ENCODE assay signal across 32 cellular contexts in the genomic region with DNA sequence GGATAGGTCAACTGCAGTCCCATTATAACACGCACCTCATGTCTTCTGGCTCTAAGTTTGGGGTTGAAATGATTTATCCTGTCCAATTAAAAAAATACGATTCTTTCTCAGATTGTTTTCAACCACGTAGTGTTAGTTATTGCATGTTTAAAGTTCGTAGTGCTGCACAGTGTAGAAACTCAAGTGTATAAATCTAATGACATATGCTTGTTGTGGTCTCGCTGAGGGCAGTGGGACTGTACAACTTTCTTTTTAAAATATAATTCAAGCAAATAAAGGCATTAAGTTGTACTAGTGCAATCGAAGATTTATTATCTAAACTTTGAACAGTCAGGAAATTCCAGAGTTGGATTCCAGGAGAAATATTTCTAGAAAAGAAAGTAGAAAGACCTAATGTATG.
"Had no signal": no experiment of that assay in that cellular context is flagged by ENCODE, and none has a peak within 500 bp of the region (broad histone marks: within the 10 kb centered on the region; RNA-seq: fewer than 3 reads in every experiment).

No MANE protein-coding gene starts in this region.

- H3K4me3 ChIP-seq: adrenal gland, ascending aorta, breast epithelium, cardiac muscle cell, colonic mucosa, esophagus muscularis mucosa, gastroesophageal sphincter had no signal

- H3K4me1 ChIP-seq: adrenal gland, ascending aorta, breast epithelium, colonic mucosa, esophagus muscularis mucosa, gastroesophageal sphincter had no signal

- H3K27ac Mint-ChIP-seq: activated CD4-positive, alpha-beta memory T cell treated with anti-CD3 and anti-CD28 coated beads for 36 hours; activated CD4-positive, alpha-beta T cell treated with anti-CD3 and anti-CD28 coated beads for 36 hours; activated CD4-positive, alpha-beta T cell treated with anti-CD3 and anti-CD28 coated beads, Interleukin-2, amount 10 ng/mL, durations not matched to agents 24 days and 14 days; activated CD8-positive, alpha-beta memory T cell treated with anti-CD3 and anti-CD28 coated beads, Interleukin-2, amount 10 ng/mL, durations not matched to agents 7 days and 5 days; activated CD8-positive, alpha-beta T cell treated with anti-CD3 and anti-CD28 coated beads, Interleukin-2, amount 10 ng/mL, durations not matched to agents 7 days and 5 days; activated naive CD4-positive, alpha-beta T cell treated with anti-CD3 and anti-CD28 coated beads for 36 hours; activated naive CD4-positive, alpha-beta T cell treated with anti-CD3 and anti-CD28 coated beads, Interleukin-2, amount 50 U/mL, for 24 hours; activated naive CD8-positive, alpha-beta T cell treated with anti-CD3 and anti-CD28 coated beads for 36 hours; activated naive CD8-positive, alpha-beta T cell treated with anti-CD3 and anti-CD28 coated beads, Interleukin-2, amount 50 U/mL, for 24 hours; activated T-helper 1 cell treated with anti-CD3 and anti-CD28 coated beads, Interleukin-12 subunit alpha, Interleukin-12 subunit beta, Interleukin-2, Interleukin-4 antibody, amounts not matched to agents 30 ng/mL and 10 ng/mL and 1 ng/mL, durations not matched to agents 14 hours and 24 hours and 36 hours; activated T-helper 2 cell treated with anti-CD3 and anti-CD28 coated beads, Interferon-gamma antibody, Interleukin-2, Interleukin-4, amounts not matched to agents 10 μg/mL and 5 μg/mL and 100 μg/mL, durations not matched to agents 14 hours and 24 hours and 36 hours; brain; T-helper 17 cell had no signal

- H3K27me3 Mint-ChIP-seq: activated naive CD8-positive, alpha-beta T cell treated with anti-CD3 and anti-CD28 coated beads, Interleukin-2, amount 50 U/mL, for 24 hours had no signal

- H3K27me3 ChIP-seq: adrenal gland, ascending aorta, breast epithelium, cardiac muscle cell, colonic mucosa, esophagus muscularis mucosa, gastroesophageal sphincter had no signal

- H3K9me3 ChIP-seq: adrenal gland, ascending aorta, breast epithelium, colonic mucosa, esophagus muscularis mucosa, gastroesophageal sphincter had no signal

- DNase-seq: activated CD4-positive, alpha-beta memory T cell treated with anti-CD3 and anti-CD28 coated beads for 36 hours; activated CD4-positive, alpha-beta T cell treated with anti-CD3 and anti-CD28 coated beads for 36 hours; activated CD4-positive, alpha-beta T cell treated with anti-CD3 and anti-CD28 coated beads, Interleukin-2, amount 10 ng/mL, durations not matched to agents 24 days and 14 days; activated CD4-positive, CD25-positive, alpha-beta regulatory T cell; activated CD4-positive, CD25-positive, alpha-beta regulatory T cell treated with anti-CD3 and anti-CD28 coated beads, Interleukin-2, amount 50 U/mL, for 72 hours; activated CD8-positive, alpha-beta memory T cell treated with anti-CD3 and anti-CD28 coated beads, Interleukin-2, amount 10 ng/mL, durations not matched to agents 7 days and 5 days; activated CD8-positive, alpha-beta memory T cell treated with anti-CD3 and anti-CD28 coated beads, Interleukin-2, amount 50 U/mL, for 4 hours; activated CD8-positive, alpha-beta T cell treated with anti-CD3 and anti-CD28 coated beads, Interleukin-2, amount 10 ng/mL, durations not matched to agents 7 days and 5 days; activated effector memory CD4-positive, alpha-beta T cell treated with anti-CD3 and anti-CD28 coated beads, Interleukin-2, amount 50 U/mL, for 16 hours; activated naive CD4-positive, alpha-beta T cell treated with anti-CD3 and anti-CD28 coated beads for 36 hours; activated naive CD8-positive, alpha-beta T cell treated with anti-CD3 and anti-CD28 coated beads for 36 hours; activated naive CD8-positive, alpha-beta T cell treated with anti-CD3 and anti-CD28 coated beads, Interleukin-2, amount 50 U/mL, for 24 hours; activated T-cell treated with anti-CD3 and anti-CD28 coated beads, Interleukin-2, amount 50 U/mL, for 1 hour; activated T-cell treated with anti-CD3 and anti-CD28 coated beads, Interleukin-2, amount 50 U/mL, for 48 hours; adrenal gland; central memory CD4-positive, alpha-beta T cell; cerebellar nuclear complex; colonic mucosa; effector CD8-positive, alpha-beta T cell; erythroblast; foreskin melanocyte; T-helper 1 cell; T-helper 17 cell had no signal

- H3K4me1 Mint-ChIP-seq: activated CD4-positive, alpha-beta T cell treated with anti-CD3 and anti-CD28 coated beads for 36 hours; activated CD4-positive, alpha-beta T cell treated with anti-CD3 and anti-CD28 coated beads, Interleukin-2, amount 10 ng/mL, durations not matched to agents 24 days and 14 days; activated CD8-positive, alpha-beta memory T cell treated with anti-CD3 and anti-CD28 coated beads, Interleukin-2, amount 10 ng/mL, durations not matched to agents 7 days and 5 days; activated naive CD4-positive, alpha-beta T cell treated with anti-CD3 and anti-CD28 coated beads, Interleukin-2, amount 50 U/mL, for 24 hours; activated naive CD8-positive, alpha-beta T cell treated with anti-CD3 and anti-CD28 coated beads for 36 hours; activated naive CD8-positive, alpha-beta T cell treated with anti-CD3 and anti-CD28 coated beads, Interleukin-2, amount 50 U/mL, for 24 hours; brain; T-helper 17 cell had no signal

- H3K36me3 ChIP-seq: adrenal gland, ascending aorta, breast epithelium, cardiac muscle cell, colonic mucosa, esophagus muscularis mucosa, gastroesophageal sphincter had no signal

- H3K4me3 Mint-ChIP-seq: activated CD4-positive, alpha-beta memory T cell treated with anti-CD3 and anti-CD28 coated beads for 36 hours; activated CD4-positive, alpha-beta T cell treated with anti-CD3 and anti-CD28 coated beads for 36 hours; activated CD4-positive, alpha-beta T cell treated with anti-CD3 and anti-CD28 coated beads, Interleukin-2, amount 10 ng/mL, durations not matched to agents 24 days and 14 days; activated CD8-positive, alpha-beta memory T cell treated with anti-CD3 and anti-CD28 coated beads, Interleukin-2, amount 10 ng/mL, durations not matched to agents 7 days and 5 days; activated CD8-positive, alpha-beta T cell treated with anti-CD3 and anti-CD28 coated beads, Interleukin-2, amount 10 ng/mL, durations not matched to agents 7 days and 5 days; activated naive CD4-positive, alpha-beta T cell treated with anti-CD3 and anti-CD28 coated beads for 36 hours; activated naive CD4-positive, alpha-beta T cell treated with anti-CD3 and anti-CD28 coated beads, Interleukin-2, amount 50 U/mL, for 24 hours; activated naive CD8-positive, alpha-beta T cell treated with anti-CD3 and anti-CD28 coated beads for 36 hours; activated naive CD8-positive, alpha-beta T cell treated with anti-CD3 and anti-CD28 coated beads, Interleukin-2, amount 50 U/mL, for 24 hours; activated T-helper 1 cell treated with anti-CD3 and anti-CD28 coated beads, Interleukin-12 subunit alpha, Interleukin-12 subunit beta, Interleukin-2, Interleukin-4 antibody, amounts not matched to agents 30 ng/mL and 10 ng/mL and 1 ng/mL, durations not matched to agents 14 hours and 24 hours and 36 hours; brain; T-helper 17 cell had no signal

- H3K27ac ChIP-seq: adrenal gland, ascending aorta, breast epithelium, cardiac muscle cell, colonic mucosa, esophagus muscularis mucosa, gastroesophageal sphincter had no signal

- H3K9me3 Mint-ChIP-seq: activated CD4-positive, alpha-beta memory T cell treated with anti-CD3 and anti-CD28 coated beads for 36 hours; activated CD4-positive, alpha-beta T cell treated with anti-CD3 and anti-CD28 coated beads, Interleukin-2, amount 10 ng/mL, durations not matched to agents 24 days and 14 days; activated naive CD4-positive, alpha-beta T cell treated with anti-CD3 and anti-CD28 coated beads for 36 hours; activated naive CD4-positive, alpha-beta T cell treated with anti-CD3 and anti-CD28 coated beads, Interleukin-2, amount 50 U/mL, for 24 hours; activated naive CD8-positive, alpha-beta T cell treated with anti-CD3 and anti-CD28 coated beads for 36 hours; activated naive CD8-positive, alpha-beta T cell treated with anti-CD3 and anti-CD28 coated beads, Interleukin-2, amount 50 U/mL, for 24 hours; activated T-helper 1 cell treated with anti-CD3 and anti-CD28 coated beads, Interleukin-12 subunit alpha, Interleukin-12 subunit beta, Interleukin-2, Interleukin-4 antibody, amounts not matched to agents 30 ng/mL and 10 ng/mL and 1 ng/mL, durations not matched to agents 14 hours and 24 hours and 36 hours; activated T-helper 2 cell treated with anti-CD3 and anti-CD28 coated beads, Interferon-gamma antibody, Interleukin-2, Interleukin-4, amounts not matched to agents 10 μg/mL and 5 μg/mL and 100 μg/mL, durations not matched to agents 14 hours and 24 hours and 36 hours had no signal

- H3K36me3 Mint-ChIP-seq: activated CD4-positive, alpha-beta memory T cell treated with anti-CD3 and anti-CD28 coated beads for 36 hours; activated CD8-positive, alpha-beta memory T cell treated with anti-CD3 and anti-CD28 coated beads, Interleukin-2, amount 10 ng/mL, durations not matched to agents 7 days and 5 days; activated naive CD4-positive, alpha-beta T cell treated with anti-CD3 and anti-CD28 coated beads, Interleukin-2, amount 50 U/mL, for 24 hours; activated naive CD8-positive, alpha-beta T cell treated with anti-CD3 and anti-CD28 coated beads for 36 hours; brain had no signal
